ENCODE assay signal across 13 cellular contexts in the genomic region with DNA sequence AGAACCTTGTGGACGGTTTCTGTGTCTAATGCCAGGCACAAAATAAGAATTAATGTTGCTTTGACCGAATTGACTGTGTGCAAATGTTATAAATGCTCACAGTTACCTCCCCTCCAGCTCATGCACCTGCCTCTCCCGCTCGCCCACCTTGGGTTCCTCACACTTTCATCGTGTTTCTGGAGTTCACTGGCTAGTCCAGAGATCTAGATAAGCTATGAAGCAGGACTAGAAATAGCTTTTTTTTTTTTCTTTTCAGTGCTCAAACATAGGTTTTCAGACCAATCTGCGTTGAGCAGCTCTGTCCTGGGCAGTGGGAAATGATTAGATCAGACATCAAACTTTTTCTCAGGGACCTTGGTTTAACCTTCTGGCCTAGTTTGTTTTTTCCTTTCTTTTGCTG. TPM values are rescaled to one million over a fixed set of nuclear protein-coding genes. Genes with fewer than 3 reads are reported as not detected.
DNase-seq lines count a peak whose midpoint lies in the region; ATAC-seq, FAIRE-seq and TF ChIP-seq lines count a peak whose summit lies in the region.
"Had no signal": no experiment of that assay in that cellular context is flagged by ENCODE, and none has a peak within 500 bp of the region (broad histone marks: within the 10 kb centered on the region; RNA-seq: fewer than 3 reads in every experiment).

No MANE protein-coding gene starts in this region.

- peak overlapping the region in 2 of 3 donors; percentile 41 to 48 for H3K27ac Mint-ChIP-seq in IgD-negative memory B cell
- H3K27ac Mint-ChIP-seq in effector memory CD8-positive, alpha-beta T cell: peak overlapping the region in 1 of 2 donors; percentile 66

- no peaks in the 10 kb centered on the region for H3K27me3 ChIP-seq in psoas muscle (ENCODE audit: insufficient read depth in 3 of 3, low read length in 2 of 3)

- TF ChIP-seq CTCF in OCI-LY7 (conservative IDR thresholded peaks at IDR 0.05; ENCODE audit: low read length): no peak
- TF ChIP-seq CTCF in psoas muscle (IDR thresholded peaks at IDR 0.05): no peak

- H3K36me3 ChIP-seq in OCI-LY7 (ENCODE audit: insufficient read depth, low read length): peaks cover 46% of the 10 kb centered on the region
- no peaks in the 10 kb centered on the region for H3K36me3 ChIP-seq in psoas muscle (ENCODE audit: insufficient read depth in 1 of 2, low read depth in 1 of 2)

- no peak overlapping the region for H2AFZ ChIP-seq in OCI-LY7 (ENCODE audit: low read length)

- peaks cover 61 to 87% (median 69%) of the 10 kb centered on the region in 3 donors for H3K4me1 Mint-ChIP-seq in IgD-negative memory B cell
- peaks cover 69 to 91% of the 10 kb centered on the region in 2 donors for H3K4me1 Mint-ChIP-seq in effector memory CD8-positive, alpha-beta T cell (ENCODE audit: low read depth in 2 of 2)

- POLR2A ChIA-PET in OCI-LY7 (lab: Charles Lee): interaction anchor here (0.6 to 15.8 kb wide), 10 partner anchors 9 to 1350 kb away, joined by 3 to 281 read pairs (median 5); a partner anchor contains a TSS

- no peak for ATAC-seq in effector memory CD8-positive, alpha-beta T cell (replicated peaks)
- ATAC-seq in psoas muscle (no peak), Right ventricle myocardium superior (ENCODE audit: poor library complexity) (no peak)
- ATAC-seq: Panc1 had no signal

- peak overlapping the region; percentile 55 for H3K4me2 ChIP-seq in OCI-LY7 (ENCODE audit: low read length)

- no peak for DNase-seq in OCI-LY7 (ENCODE audit: low spot score)
- DNase-seq in effector memory CD8-positive, alpha-beta T cell: no peak
- DNase-seq in psoas muscle: no peak
- DNase-seq in HTR-8/SVneo (ENCODE audit: insufficient read length, low spot score): no peak
- no peak for DNase-seq in Right ventricle myocardium superior
- DNase-seq in NK-92 (lab: John Stamatoyannopoulos, UW; ENCODE audit: unreplicated experiment): no peak
- no peak for DNase-seq in Kasumi-1 (lab: John Stamatoyannopoulos, UW)
- DNase-seq: NCI-H1417 treated with DMSO at 0.1 percent for 48 hours, NCI-H1930, NCI-H748 treated with DMSO at 0.1 percent for 48 hours had no signal

- H3K9me2 ChIP-seq in OCI-LY7 (ENCODE audit: insufficient read depth, low read length): no peaks in the 10 kb centered on the region

- H3K4me3 Mint-ChIP-seq in IgD-negative memory B cell: peak overlapping the region in 2 of 4 donors; percentile 10 to 75
- peak overlapping the region; percentile 27 to 49 for H3K4me3 Mint-ChIP-seq in effector memory CD8-positive, alpha-beta T cell
- H3K4me3 Mint-ChIP-seq: CD14-positive monocyte had no signal

- H3K36me3 Mint-ChIP-seq in IgD-negative memory B cell: peaks cover 12% of the 10 kb centered on the region
- H3K36me3 Mint-ChIP-seq in effector memory CD8-positive, alpha-beta T cell (ENCODE audit: insufficient read depth): peaks cover 58% of the 10 kb centered on the region
- H3K36me3 Mint-ChIP-seq: CD14-positive monocyte had no signal

- BruUV-seq in OCI-LY7 (replicated peaks; lab: Mats Ljungman, UMichigan): no TSS peak

- H3K9me3 ChIP-seq in OCI-LY7 (ENCODE audit: low read length): no peaks in the 10 kb centered on the region
- no peaks in the 10 kb centered on the region for H3K9me3 ChIP-seq in psoas muscle

- 84 to 91% (median 85%) methylated on average over 6 of the region's 6 CpGs for WGBS in psoas muscle, 3 donors

- H3K4me1 ChIP-seq in OCI-LY7 (ENCODE audit: insufficient read depth, low read length, poor library complexity, severe bottlenecking) (peaks cover 73% of the 10 kb centered on the region), psoas muscle (peaks cover 47% of the 10 kb centered on the region)

- H3K4me3 ChIP-seq in OCI-LY7 (ENCODE audit: low read depth, low read length, poor library complexity, severe bottlenecking) (peak overlapping the region; percentile 17), psoas muscle (no peak overlapping the region)

- H4K20me1 ChIP-seq in OCI-LY7 (ENCODE audit: insufficient read depth, low read length): peaks cover 4% of the 10 kb centered on the region; the same call in 1 of the 2 replicates

- CTCF ChIA-PET in OCI-LY7 (lab: Charles Lee; ENCODE audit: unreplicated experiment): interaction anchor here (0.6 to 1.5 kb wide), 6 partner anchors 10 to 54 kb away, joined by 3 to 4 read pairs (median 4); no protein-coding TSS in a partner anchor

- H3K27me3 Mint-ChIP-seq in IgD-negative memory B cell: no peaks in the 10 kb centered on the region
- no peaks in the 10 kb centered on the region for H3K27me3 Mint-ChIP-seq in effector memory CD8-positive, alpha-beta T cell

- intact Hi-C loops in OCI-LY7 (cut with micrococcal nuclease; ENCODE audit: unreplicated experiment): no loop called here
- intact Hi-C loops in psoas muscle (cut with DNase I): no loop called here
- intact Hi-C loops in Right ventricle myocardium superior (cut with DNase I): no loop called here

- FAIRE-seq in HTR-8/SVneo (lab: Jason Lieb, UNC): no peak

- H3K9me3 Mint-ChIP-seq in IgD-negative memory B cell: no peaks in the 10 kb centered on the region
- H3K9me3 Mint-ChIP-seq in effector memory CD8-positive, alpha-beta T cell: no peaks in the 10 kb centered on the region

- H3K27ac ChIP-seq in OCI-LY7 (ENCODE audit: low read depth, low read length, poor library complexity, severe bottlenecking) (peak overlapping the region; percentile 3), psoas muscle (peak overlapping the region; percentile 33)

- H3K79me2 ChIP-seq in OCI-LY7 (ENCODE audit: insufficient read depth, low read depth, low read length): peaks cover 94% of the 10 kb centered on the region

RNA-seq across cellular contexts. Expression of a gene that starts 11.1 kb away (rescaled TPM):
- polyA plus RNA-seq in IgD-negative memory B cell (33.4 TPM), psoas muscle (1 to 10 TPM; 1.5 to 9.7 (median 2.7) TPM)
- 11.6 and 13.3 TPM in 2 replicates for total RNA-seq in OCI-LY7 (2014; rRNA removed; shearing (Covaris generic))
- total RNA-seq in OCI-LY7 (2022) (26.5 and 31.1 TPM in 2 replicates), psoas muscle (10 to 100 TPM in 3 of 4 donors, 1 to 10 TPM in 1; 3.1 to 31.4 (median 15.9) TPM), Right ventricle myocardium superior (18.7 TPM)
